Comparison of ENCODE assay signal across 18 cellular contexts in the genomic region with DNA sequence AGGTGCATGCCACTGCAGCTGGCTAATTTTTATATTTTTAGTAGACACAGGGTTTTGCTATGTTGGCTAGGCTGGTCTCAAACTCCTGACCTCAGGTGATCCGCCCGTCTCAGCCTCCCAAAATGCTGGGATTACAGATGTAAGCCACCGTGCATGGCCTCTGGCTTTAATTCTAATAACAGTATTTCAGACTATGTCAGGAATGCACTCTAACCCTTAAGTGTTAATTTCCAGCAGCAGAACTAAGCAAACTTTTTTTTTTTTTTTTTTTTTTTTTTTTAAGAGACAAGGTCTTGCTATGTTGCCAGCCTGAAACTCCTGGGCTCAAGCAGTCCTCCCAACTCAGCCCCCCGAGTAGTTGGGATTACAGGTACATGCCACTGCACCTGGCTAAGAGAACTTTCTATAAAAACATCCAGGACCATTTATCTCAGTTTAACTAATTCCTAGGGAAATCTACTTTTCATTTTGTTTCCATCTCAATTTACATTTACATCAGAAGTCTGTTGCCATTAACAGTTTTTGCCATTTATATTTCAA.
"Had no signal": no experiment of that assay in that cellular context is flagged by ENCODE, and none has a peak within 500 bp of the region (broad histone marks: within the 10 kb centered on the region; RNA-seq: fewer than 3 reads in every experiment).

No MANE protein-coding gene starts in this region.

- H3K9me3 ChIP-seq: ascending aorta, breast epithelium, esophagus squamous epithelium, testis, upper lobe of left lung had no signal

- H3K4me3 ChIP-seq: ascending aorta, breast epithelium, esophagus squamous epithelium, lung, testis, upper lobe of left lung had no signal

- DNase-seq: activated CD4-positive, alpha-beta memory T cell treated with anti-CD3 and anti-CD28 coated beads for 36 hours; activated CD4-positive, alpha-beta T cell treated with anti-CD3 and anti-CD28 coated beads for 4 hours; activated naive CD4-positive, alpha-beta T cell; activated T-cell treated with anti-CD3 and anti-CD28 coated beads for 4 hours; effector CD8-positive, alpha-beta T cell; esophagus squamous epithelium; nephron progenitor cell; nucleus accumbens; posterior cingulate gyrus; retina; stimulated activated CD4-positive, alpha-beta T cell treated with anti-CD3 and anti-CD28 coated beads, Interleukin-2, amount 100 ng/mL, for 24 hours; testis had no signal

- H3K36me3 ChIP-seq: breast epithelium had no signal

- H3K27me3 ChIP-seq: ascending aorta, breast epithelium, esophagus squamous epithelium, testis, upper lobe of left lung had no signal

- ATAC-seq: activated T-helper 17 cell treated with anti-CD3 and anti-CD28 coated beads, Interleukin-2, amount 50 U/mL, for 72 hours; WTC11 had no signal

- H3K27ac ChIP-seq: ascending aorta, esophagus squamous epithelium, testis had no signal
